ENCODE assay signal across 26 cellular contexts in the genomic region with DNA sequence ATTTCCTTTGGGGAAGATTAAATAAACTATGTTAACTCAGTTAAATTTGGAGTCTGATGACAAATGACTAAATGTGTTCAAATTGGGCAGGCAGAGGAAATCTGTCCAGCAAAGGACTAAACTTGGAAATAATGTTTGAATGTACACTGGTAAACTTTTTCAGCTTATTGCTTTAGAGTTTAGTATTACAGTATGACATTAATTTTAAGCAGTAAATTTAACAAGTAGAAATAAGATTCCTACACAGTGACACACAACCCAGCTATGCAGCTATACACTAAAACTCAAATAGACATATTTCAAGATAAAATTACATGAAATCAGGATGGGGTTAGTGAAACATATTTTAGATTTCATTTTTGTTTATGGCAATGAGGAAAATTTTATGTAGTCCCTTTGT. TPM values are rescaled to one million over a fixed set of nuclear protein-coding genes. Genes with fewer than 3 reads are reported as not detected.
A peak's percentile ranks its signal among the peaks of the same experiment; 100 is the strongest.
DNase-seq lines count a peak whose midpoint lies in the region; ATAC-seq, FAIRE-seq and TF ChIP-seq lines count a peak whose summit lies in the region.
"Had no signal": no experiment of that assay in that cellular context is flagged by ENCODE, and none has a peak within 500 bp of the region (broad histone marks: within the 10 kb centered on the region; RNA-seq: fewer than 3 reads in every experiment).

No MANE protein-coding gene starts in this region.

- TF ChIP-seq CTCF in IMR-90 (conservative IDR thresholded peaks at IDR 0.05; ENCODE audit: low read depth, low read length) (no peak), astrocyte (IDR thresholded peaks at IDR 0.05; ENCODE audit: insufficient read depth, low read depth, low read length) (no peak)

- H4K20me1 ChIP-seq in IMR-90 (ENCODE audit: insufficient read depth, low read length), result no peaks in the 10 kb centered on the region
- H4K20me1 ChIP-seq in astrocyte (ENCODE audit: insufficient read depth, low read length), result no peaks in the 10 kb centered on the region
- H4K20me1 ChIP-seq: BLaER1 had no signal

- POLR2A ChIA-PET in IMR-90 (lab: Charles Lee; ENCODE audit: unreplicated experiment), result no interaction called here

- no peaks in the 10 kb centered on the region for H3K27me3 Mint-ChIP-seq in astrocyte (ENCODE audit: low read depth, unreplicated experiment)
- H3K27me3 Mint-ChIP-seq: CD4-positive, CD25-positive, alpha-beta regulatory T cell had no signal

- no peak overlapping the region for H2AK5ac ChIP-seq in IMR-90 (ENCODE audit: low read depth, low read length)

- H2BK15ac ChIP-seq in IMR-90 (ENCODE audit: low read depth, low read length), result no peak overlapping the region

- peak; percentile 61 for ATAC-seq in IMR-90 (ENCODE audit: low read depth)
- ATAC-seq in GM21360 (IDR thresholded peaks at IDR 0.05; ENCODE audit: unreplicated experiment), result no peak

- no peak overlapping the region for H3K4me3 ChIP-seq in IMR-90 (ENCODE audit: insufficient read depth, low read depth, low read length)
- H3K4me3 ChIP-seq in astrocyte (ENCODE audit: insufficient read depth, low read depth, low read length), result no peak overlapping the region
- H3K4me3 ChIP-seq: BLaER1, SJSA1 had no signal

- H3K4ac ChIP-seq in IMR-90 (ENCODE audit: low read depth, low read length), result no peak overlapping the region

- DNase-seq in IMR-90 (peak; percentile 36), astrocyte (ENCODE audit: low read depth) (peak; percentile 12), iris pigment epithelial cell (ENCODE audit: low read depth) (peak; percentile 39), activated T-cell treated with anti-CD3 and anti-CD28 coated beads for 4 hours (no peak), cerebellar cortex (ENCODE audit: low spot score) (no peak), DMS153 (lab: John Stamatoyannopoulos, UW) (no peak)
- DNase-seq: CD4-positive, CD25-positive, alpha-beta regulatory T cell; GDM1; HCEC 1CT; Karpas-422; NCI-H1092 treated with DMSO at 0.1 percent for 48 hours; NCI-H1436 treated with DMSO at 0.1 percent for 48 hours; NCI-H187 treated with DMSO at 0.1 percent for 48 hours; NCI-H446; NCI-H524 treated with DMSO at 0.1 percent for 48 hours; NCI-H774; Right ventricle myocardium superior; RPMI8226 had no signal

- H3K9ac ChIP-seq in IMR-90 (ENCODE audit: low read depth, low read length), result no peak overlapping the region
- H3K9ac ChIP-seq in astrocyte (ENCODE audit: low read length), result no peak overlapping the region
- H3K9ac ChIP-seq: BLaER1 had no signal

- H3K56ac ChIP-seq in IMR-90 (ENCODE audit: extremely low read depth, insufficient read depth, low read length), result no peak overlapping the region

- H3K27ac ChIP-seq in IMR-90 (ENCODE audit: insufficient read depth, low read length) (no peak overlapping the region), astrocyte (ENCODE audit: low read depth, low read length) (no peak overlapping the region)
- H3K27ac ChIP-seq: BLaER1, SJSA1 had no signal

- H4K8ac ChIP-seq in IMR-90 (ENCODE audit: low read depth in 2 of 2, low read length in 2 of 2), result no peak overlapping the region

- TF ChIP-seq RAD21 in IMR-90 (IDR thresholded peaks at IDR 0.05; ENCODE audit: low read length), result no peak

- H3K27ac Mint-ChIP-seq in astrocyte (ENCODE audit: unreplicated experiment), result no peak overlapping the region
- H3K27ac Mint-ChIP-seq: CD4-positive, CD25-positive, alpha-beta regulatory T cell had no signal

- no peak overlapping the region for H3K14ac ChIP-seq in IMR-90 (replicated peaks; ENCODE audit: low read depth, low read length)

- in situ Hi-C loops in IMR-90 (cut with MboI; ENCODE audit: low sequenced_read_pairs), result no loop called here

- H2BK120ac ChIP-seq in IMR-90 (ENCODE audit: low read depth, low read length), result no peak overlapping the region

- H3K4me3 Mint-ChIP-seq in astrocyte (ENCODE audit: unreplicated experiment), result no peak overlapping the region
- H3K4me3 Mint-ChIP-seq: CD4-positive, CD25-positive, alpha-beta regulatory T cell had no signal

- H2AK9ac ChIP-seq in IMR-90 (replicated peaks; ENCODE audit: low read depth, low read length, poor library complexity), result no peak overlapping the region

- no peak overlapping the region for H3K4me2 ChIP-seq in IMR-90 (ENCODE audit: low read depth, low read length)
- H3K4me2 ChIP-seq in astrocyte (ENCODE audit: low read length), result no peak overlapping the region
- H3K4me2 ChIP-seq: BLaER1 had no signal

- H4K91ac ChIP-seq in IMR-90 (ENCODE audit: insufficient read depth, low read depth, low read length), result no peak overlapping the region

- H3K27me3 ChIP-seq in IMR-90 (ENCODE audit: control insufficient read depth, insufficient read depth, low read length), result no peaks in the 10 kb centered on the region
- H3K27me3 ChIP-seq in astrocyte (ENCODE audit: insufficient read depth, low read length), result no peaks in the 10 kb centered on the region
- H3K27me3 ChIP-seq: BLaER1, SJSA1 had no signal

- H3K36me3 Mint-ChIP-seq in astrocyte (ENCODE audit: low read depth, unreplicated experiment), result no peaks in the 10 kb centered on the region
- H3K36me3 Mint-ChIP-seq: CD4-positive, CD25-positive, alpha-beta regulatory T cell had no signal

- peaks cover 18% of the 10 kb centered on the region for H3K4me1 Mint-ChIP-seq in astrocyte (ENCODE audit: low read depth, unreplicated experiment)
- H3K4me1 Mint-ChIP-seq: CD4-positive, CD25-positive, alpha-beta regulatory T cell had no signal

- H3K79me1 ChIP-seq in IMR-90 (ENCODE audit: low read depth in 1 of 2, low read length in 2 of 2), result no peaks in the 10 kb centered on the region

- no peaks in the 10 kb centered on the region for H3K9me3 ChIP-seq in IMR-90 (ENCODE audit: control insufficient read depth, insufficient read depth, low read length)
- no peaks in the 10 kb centered on the region for H3K9me3 ChIP-seq in astrocyte (ENCODE audit: insufficient read depth, low read depth, low read length)
- H3K9me3 ChIP-seq: BLaER1, SJSA1 had no signal

- no peak overlapping the region for H2BK5ac ChIP-seq in IMR-90 (ENCODE audit: low read depth, low read length, poor library complexity, severe bottlenecking)

- FAIRE-seq in astrocyte (lab: Jason Lieb, UNC), result no peak
- FAIRE-seq: A204.1, GM12891, H1 had no signal

- H3K79me2 ChIP-seq in astrocyte (ENCODE audit: insufficient read depth, low read length), result no peaks in the 10 kb centered on the region

- no peak overlapping the region for H4K5ac ChIP-seq in IMR-90 (ENCODE audit: low read depth, low read length)

- H3K9me3 Mint-ChIP-seq in astrocyte (ENCODE audit: unreplicated experiment), result no peaks in the 10 kb centered on the region

- H3K23ac ChIP-seq in IMR-90 (ENCODE audit: low read depth, low read length), result no peak overlapping the region

- peaks cover 2% of the 10 kb centered on the region; the same call in 1 of the 2 replicates for H3K4me1 ChIP-seq in IMR-90 (ENCODE audit: control insufficient read depth, insufficient read depth, low read length)
- H3K4me1 ChIP-seq in astrocyte (ENCODE audit: insufficient read depth, low read length), result no peaks in the 10 kb centered on the region
- H3K4me1 ChIP-seq: BLaER1, SJSA1 had no signal

- H3K18ac ChIP-seq in IMR-90 (ENCODE audit: low read depth, low read length), result no peak overlapping the region

- H3K36me3 ChIP-seq in IMR-90 (ENCODE audit: control insufficient read depth, insufficient read depth, low read length) (no peaks in the 10 kb centered on the region), astrocyte (ENCODE audit: insufficient read depth, low read length) (no peaks in the 10 kb centered on the region)
- H3K36me3 ChIP-seq: BLaER1, SJSA1 had no signal

- H3K9me1 ChIP-seq in IMR-90 (ENCODE audit: insufficient read depth, low read length), result no peaks in the 10 kb centered on the region

- no TSS peak for BruUV-seq in IMR-90 (replicated peaks; lab: Mats Ljungman, UMichigan)

- no peak for TF ChIP-seq POLR2A in IMR-90 (IDR thresholded peaks at IDR 0.05; ENCODE audit: low read depth, low read length)

- dilution Hi-C loops in IMR-90 (cut with HindIII; ENCODE audit: low sequenced_read_pairs, unreplicated experiment), result no loop called here

- H2AFZ ChIP-seq in IMR-90 (replicated peaks; ENCODE audit: low read length, poor library complexity) (no peak overlapping the region), astrocyte (ENCODE audit: low read depth, low read length) (no peak overlapping the region)

- CTCF ChIA-PET in IMR-90 (lab: Yijun Ruan, JAX), result interaction anchor here (1.3 kb wide), 1 partner anchor 10 kb away, joined by 4 read pairs; no protein-coding TSS in a partner anchor

- no peak overlapping the region for H2BK20ac ChIP-seq in IMR-90 (ENCODE audit: low read depth, low read length)

- intact Hi-C loops in IMR-90 (cut with micrococcal nuclease), result no loop called here

TF ChIP-seq in IMR-90, 13 proteins besides CTCF, POLR2A, EP300 and RAD21 (continues in another document):
- TF ChIP-seq MAFK (IDR thresholded peaks at IDR 0.05; ENCODE audit: low read depth, low read length), result no peak
- no peak for TF ChIP-seq NFE2L2 (IDR thresholded peaks at IDR 0.05; ENCODE audit: low read depth, low read length)
- TF ChIP-seq, protein P1, sequence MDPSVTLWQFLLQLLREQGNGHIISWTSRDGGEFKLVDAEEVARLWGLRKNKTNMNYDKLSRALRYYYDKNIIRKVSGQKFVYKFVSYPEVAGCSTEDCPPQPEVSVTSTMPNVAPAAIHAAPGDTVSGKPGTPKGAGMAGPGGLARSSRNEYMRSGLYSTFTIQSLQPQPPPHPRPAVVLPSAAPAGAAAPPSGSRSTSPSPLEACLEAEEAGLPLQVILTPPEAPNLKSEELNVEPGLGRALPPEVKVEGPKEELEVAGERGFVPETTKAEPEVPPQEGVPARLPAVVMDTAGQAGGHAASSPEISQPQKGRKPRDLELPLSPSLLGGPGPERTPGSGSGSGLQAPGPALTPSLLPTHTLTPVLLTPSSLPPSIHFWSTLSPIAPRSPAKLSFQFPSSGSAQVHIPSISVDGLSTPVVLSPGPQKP (IDR thresholded peaks at IDR 0.05; ENCODE audit: borderline replicate concordance, low read depth, low read length), result no peak
- TF ChIP-seq BHLHE40 (IDR thresholded peaks at IDR 0.05; ENCODE audit: low read depth, low read length), result no peak
- no peak for TF ChIP-seq SMC3 (IDR thresholded peaks at IDR 0.05; ENCODE audit: low read depth, low read length)
- TF ChIP-seq, protein P2, sequence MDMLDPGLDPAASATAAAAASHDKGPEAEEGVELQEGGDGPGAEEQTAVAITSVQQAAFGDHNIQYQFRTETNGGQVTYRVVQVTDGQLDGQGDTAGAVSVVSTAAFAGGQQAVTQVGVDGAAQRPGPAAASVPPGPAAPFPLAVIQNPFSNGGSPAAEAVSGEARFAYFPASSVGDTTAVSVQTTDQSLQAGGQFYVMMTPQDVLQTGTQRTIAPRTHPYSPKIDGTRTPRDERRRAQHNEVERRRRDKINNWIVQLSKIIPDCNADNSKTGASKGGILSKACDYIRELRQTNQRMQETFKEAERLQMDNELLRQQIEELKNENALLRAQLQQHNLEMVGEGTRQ (IDR thresholded peaks at IDR 0.05; ENCODE audit: low read depth, low read length), result no peak
- TF ChIP-seq CHD1 (IDR thresholded peaks at IDR 0.05; ENCODE audit: low read depth, low read length), result no peak
- no peak for TF ChIP-seq RFX5 (IDR thresholded peaks at IDR 0.05; ENCODE audit: low read depth, low read length)
- no peak for TF ChIP-seq FOS (IDR thresholded peaks at IDR 0.05; ENCODE audit: low read depth, low read length)

RNA-seq across cellular contexts. Expression of a gene that starts 42.6 kb away (rescaled TPM):
- total RNA-seq in IMR-90 (2012; rRNA removed) (not detected in 2 replicates), astrocyte (not detected in 2 replicates)
- not detected in 2 replicates for polyA plus RNA-seq in IMR-90 (2012; rRNA removed)
- not detected in 2 replicates for polyA plus RNA-seq in IMR-90 (2012; cell fraction: cytosol; rRNA removed)
- polyA plus RNA-seq in IMR-90 (2012; cell fraction: nucleus; rRNA removed; ENCODE audit: low replicate concordance), result not detected in 2 replicates
- total RNA-seq: CD4-positive, CD25-positive, alpha-beta regulatory T cell; Daoy; H1; Right ventricle myocardium superior; SJSA1 had no signal
- polyA plus RNA-seq: AG04450; CD4-positive, CD25-positive, alpha-beta regulatory T cell; H1 had no signal

Comparison
In these comparisons a context has a peak if more than half of its experiments do, and no peak if none do; other contexts are left out.
1. DNase-seq: peak in IMR-90 (single experiment), astrocyte (single experiment) and iris pigment epithelial cell (single experiment); none in activated T-cell treated with anti-CD3 and anti-CD28 coated beads for 4 hours (single experiment), cerebellar cortex (single experiment) and DMS153 (single experiment).